25 cellular contexts compared by ENCODE assay signal in genomic region chr11:124916370-124916710, GRCh38. TPM values are rescaled to one million over a fixed set of nuclear protein-coding genes. Genes with fewer than 3 reads are reported as not detected.
"Had no signal": no experiment of that assay in that cellular context is flagged by ENCODE, and none has a peak within 500 bp of the region (broad histone marks: within the 10 kb centered on the region; RNA-seq: fewer than 3 reads in every experiment).

No MANE protein-coding gene starts in this region.

- H3K27me3 ChIP-seq: brain microvascular endothelial cell had no signal

- H3K4me1 Mint-ChIP-seq: activated T-helper 17 cell treated with anti-CD3 and anti-CD28 coated beads, Interleukin-2, amount 50 U/mL, for 72 hours had no signal

- H3K27ac ChIP-seq: brain microvascular endothelial cell, SK-N-MC, VCaP had no signal

- H3K27ac Mint-ChIP-seq: activated CD4-positive, alpha-beta memory T cell treated with anti-CD3 and anti-CD28 coated beads for 36 hours; activated CD4-positive, alpha-beta T cell treated with anti-CD3 and anti-CD28 coated beads, Interleukin-2, amount 10 ng/mL, durations not matched to agents 7 days and 5 days; activated naive CD4-positive, alpha-beta T cell treated with anti-CD3 and anti-CD28 coated beads for 36 hours; activated naive CD8-positive, alpha-beta T cell; activated T-helper 17 cell treated with anti-CD3 and anti-CD28 coated beads, Interleukin-2, amount 50 U/mL, for 72 hours; T-cell had no signal

- H3K36me3 Mint-ChIP-seq: activated naive CD8-positive, alpha-beta T cell had no signal

- DNase-seq: activated CD4-positive, alpha-beta memory T cell treated with anti-CD3 and anti-CD28 coated beads for 36 hours; activated CD4-positive, alpha-beta T cell treated with anti-CD3 and anti-CD28 coated beads, Interleukin-2, amount 10 ng/mL, durations not matched to agents 7 days and 5 days; activated CD4-positive, CD25-positive, alpha-beta regulatory T cell; activated CD8-positive, alpha-beta memory T cell treated with anti-CD3 and anti-CD28 coated beads for 24 hours; activated gamma-delta T cell; activated naive CD4-positive, alpha-beta T cell treated with anti-CD3 and anti-CD28 coated beads for 36 hours; activated T-cell treated with anti-CD3 and anti-CD28 coated beads for 4 hours; activated T-cell treated with anti-CD3 and anti-CD28 coated beads, Interleukin-2, amount 50 U/mL, for 48 hours; brain microvascular endothelial cell; Kasumi-1; KBM-7; NCI-H146; NCI-H187 treated with DMSO at 0.1 percent for 48 hours; NCI-H2107; NCI-H526; NK-92 treated with Interleukin-12 subunit alpha and Interleukin-12 subunit beta, amount 100 ng/mL, for 24 hours had no signal

- H3K27me3 Mint-ChIP-seq: activated naive CD8-positive, alpha-beta T cell had no signal

- H3K36me3 ChIP-seq: brain microvascular endothelial cell had no signal

- H3K4me3 Mint-ChIP-seq: activated CD4-positive, alpha-beta memory T cell treated with anti-CD3 and anti-CD28 coated beads for 36 hours; activated CD4-positive, alpha-beta T cell treated with anti-CD3 and anti-CD28 coated beads, Interleukin-2, amount 10 ng/mL, durations not matched to agents 7 days and 5 days; activated naive CD4-positive, alpha-beta T cell treated with anti-CD3 and anti-CD28 coated beads for 36 hours; activated naive CD8-positive, alpha-beta T cell; activated T-helper 17 cell treated with anti-CD3 and anti-CD28 coated beads, Interleukin-2, amount 50 U/mL, for 72 hours; T-cell had no signal

- ATAC-seq: activated T-helper 17 cell treated with anti-CD3 and anti-CD28 coated beads, Interleukin-2, amount 50 U/mL, for 72 hours; Panc1; Right ventricle myocardium inferior had no signal

- H3K4me3 ChIP-seq: SK-N-MC had no signal

RNA-seq across cellular contexts. Expression of gene HEPN1, which starts 2.7 kb away (rescaled TPM):
- total RNA-seq: activated CD4-positive, alpha-beta memory T cell treated with anti-CD3 and anti-CD28 coated beads for 36 hours; activated CD4-positive, alpha-beta T cell treated with anti-CD3 and anti-CD28 coated beads, Interleukin-2, amount 10 ng/mL, durations not matched to agents 7 days and 5 days; activated naive CD4-positive, alpha-beta T cell treated with anti-CD3 and anti-CD28 coated beads for 36 hours; activated T-helper 17 cell treated with anti-CD3 and anti-CD28 coated beads, Interleukin-2, amount 50 U/mL, for 72 hours; NCI-H460; Right ventricle myocardium inferior; T-cell; T-helper 2 cell treated with Interferon-gamma antibody and Interleukin-4, amounts not matched to agents 100 ng/mL and 5 ng/mL, for 36 hours had no signal

RNA-seq across cellular contexts. Expression of gene ROBO4, which starts 18.7 kb away (rescaled TPM):
- total RNA-seq: activated CD4-positive, alpha-beta memory T cell treated with anti-CD3 and anti-CD28 coated beads for 36 hours; activated CD4-positive, alpha-beta T cell treated with anti-CD3 and anti-CD28 coated beads, Interleukin-2, amount 10 ng/mL, durations not matched to agents 7 days and 5 days; activated naive CD4-positive, alpha-beta T cell treated with anti-CD3 and anti-CD28 coated beads for 36 hours; activated T-helper 17 cell treated with anti-CD3 and anti-CD28 coated beads, Interleukin-2, amount 50 U/mL, for 72 hours; NCI-H460 had no signal

RNA-seq across cellular contexts. Expression of gene HEPACAM, which starts 19.5 kb away (rescaled TPM):
- total RNA-seq: activated CD4-positive, alpha-beta memory T cell treated with anti-CD3 and anti-CD28 coated beads for 36 hours; activated CD4-positive, alpha-beta T cell treated with anti-CD3 and anti-CD28 coated beads, Interleukin-2, amount 10 ng/mL, durations not matched to agents 7 days and 5 days; activated naive CD4-positive, alpha-beta T cell treated with anti-CD3 and anti-CD28 coated beads for 36 hours; activated T-helper 17 cell treated with anti-CD3 and anti-CD28 coated beads, Interleukin-2, amount 50 U/mL, for 72 hours; NCI-H460; T-cell; T-helper 2 cell treated with Interferon-gamma antibody and Interleukin-4, amounts not matched to agents 100 ng/mL and 5 ng/mL, for 36 hours had no signal
